In genomic region chr6:43724354-43724753, GRCh38 we compare ENCODE assay signal across 10 cellular contexts. TPM values are rescaled to one million over a fixed set of nuclear protein-coding genes. Genes with fewer than 3 reads are reported as not detected.
DNase-seq lines count a peak whose midpoint lies in the region; ATAC-seq and TF ChIP-seq lines count a peak whose summit lies in the region.
"Had no signal": no experiment of that assay in that cellular context is flagged by ENCODE, and none has a peak within 500 bp of the region (broad histone marks: within the 10 kb centered on the region; RNA-seq: fewer than 3 reads in every experiment).

No MANE protein-coding gene starts in this region.

- H3K27me3 Mint-ChIP-seq in CD4-positive, CD25-positive, alpha-beta regulatory T cell, result peaks cover 8% of the 10 kb centered on the region
- no peaks in the 10 kb centered on the region for H3K27me3 Mint-ChIP-seq in activated T-helper 17 cell treated with anti-CD3 and anti-CD28 coated beads, Interleukin-2, amount 50 U/mL, for 72 hours

- no peaks in the 10 kb centered on the region for H3K27me3 ChIP-seq in CD4-positive, CD25-positive, alpha-beta regulatory T cell (ENCODE audit: control insufficient read depth, insufficient read depth, low read length)
- no peaks in the 10 kb centered on the region for H3K27me3 ChIP-seq in mucosa of stomach (ENCODE audit: control insufficient read depth, insufficient read depth, low read length)

- no peak for TF ChIP-seq CTCF in HEK293 (tag by site-specific recombination; IDR thresholded peaks at IDR 0.05)

- CTCF ChIA-PET in HEK293 (lab: Yijun Ruan, JAX), result interaction anchor here (0.6 to 6.1 kb wide), 50 partner anchors 10 to 433 kb away, joined by 3 to 67 read pairs (median 4); partner anchors contain the start of genes MRPS18A and VEGFA

- peak in 1 of 3 donors; percentile 14 for DNase-seq in CD4-positive, CD25-positive, alpha-beta regulatory T cell
- DNase-seq in dedifferentiated amniotic fluid mesenchymal stem cell (ENCODE audit: extremely low spot score) (no peak), DMS153 (lab: John Stamatoyannopoulos, UW) (no peak), NCI-H510A (lab: John Stamatoyannopoulos, UW) (no peak), KBM-7 (no peak)
- DNase-seq: occipital lobe had no signal

- peaks cover 0 to 3% (median 0%) of the 10 kb centered on the region in 7 donors for H3K9me3 Mint-ChIP-seq in CD4-positive, CD25-positive, alpha-beta regulatory T cell
- no peaks in the 10 kb centered on the region for H3K9me3 Mint-ChIP-seq in activated T-helper 17 cell treated with anti-CD3 and anti-CD28 coated beads, Interleukin-2, amount 50 U/mL, for 72 hours
- H3K9me3 Mint-ChIP-seq: H9 had no signal

- in situ Hi-C loops in KBM-7 (cut with MboI; ENCODE audit: low pct_unique_long_range_greater_than_20kb, low sequenced_read_pairs), result no loop called here

- peak overlapping the region in 1 of 4 donors; percentile 65 for H3K4me3 Mint-ChIP-seq in CD4-positive, CD25-positive, alpha-beta regulatory T cell
- peak overlapping the region; percentile 74 for H3K4me3 Mint-ChIP-seq in activated T-helper 17 cell treated with anti-CD3 and anti-CD28 coated beads, Interleukin-2, amount 50 U/mL, for 72 hours
- H3K4me3 Mint-ChIP-seq: H9 had no signal

- H3K9me3 ChIP-seq in CD4-positive, CD25-positive, alpha-beta regulatory T cell (ENCODE audit: control insufficient read depth in 2 of 2, low read length in 2 of 2), result no peaks in the 10 kb centered on the region
- H3K9me3 ChIP-seq in HEK293 (ENCODE audit: control insufficient read depth, insufficient read depth, low read depth, low read length), result no peaks in the 10 kb centered on the region
- no peaks in the 10 kb centered on the region for H3K9me3 ChIP-seq in mucosa of stomach (ENCODE audit: control insufficient read depth, low read length)

- no peaks in the 10 kb centered on the region for H3K36me3 ChIP-seq in CD4-positive, CD25-positive, alpha-beta regulatory T cell (ENCODE audit: control insufficient read depth, insufficient read depth, low read length)
- H3K36me3 ChIP-seq in HEK293 (ENCODE audit: control insufficient read depth in 2 of 2, insufficient read depth in 1 of 2, low read length in 2 of 2), result no peaks in the 10 kb centered on the region
- no peaks in the 10 kb centered on the region for H3K36me3 ChIP-seq in mucosa of stomach (ENCODE audit: control insufficient read depth, insufficient read depth, low read length)

- H3K27ac ChIP-seq in CD4-positive, CD25-positive, alpha-beta regulatory T cell (ENCODE audit: insufficient read depth, low read length, poor library complexity, severe bottlenecking), result no peak overlapping the region
- H3K27ac ChIP-seq in HEK293 (ENCODE audit: extremely low read depth, low read depth, low read length), result peak overlapping the region; percentile 47; the same call in 1 of the 2 replicates

- no peak for ATAC-seq in CD4-positive, CD25-positive, alpha-beta regulatory T cell (ENCODE audit: low read depth in 2 of 2)
- ATAC-seq in activated T-helper 17 cell treated with anti-CD3 and anti-CD28 coated beads, Interleukin-2, amount 50 U/mL, for 72 hours (replicated peaks), result no peak

- peaks cover 17% of the 10 kb centered on the region for H3K4me1 ChIP-seq in CD4-positive, CD25-positive, alpha-beta regulatory T cell (ENCODE audit: control insufficient read depth, insufficient read depth, low read length, poor library complexity, severe bottlenecking)
- H3K4me1 ChIP-seq in HEK293 (ENCODE audit: control insufficient read depth, insufficient read depth, low read length) (peaks cover 10% of the 10 kb centered on the region), mucosa of stomach (ENCODE audit: control insufficient read depth, insufficient read depth, low read length) (peaks cover 27% of the 10 kb centered on the region)

- no peaks in the 10 kb centered on the region for H3K36me3 Mint-ChIP-seq in CD4-positive, CD25-positive, alpha-beta regulatory T cell
- H3K36me3 Mint-ChIP-seq in activated T-helper 17 cell treated with anti-CD3 and anti-CD28 coated beads, Interleukin-2, amount 50 U/mL, for 72 hours (ENCODE audit: low read depth), result no peaks in the 10 kb centered on the region

- H3K27ac Mint-ChIP-seq in CD4-positive, CD25-positive, alpha-beta regulatory T cell, result peak overlapping the region in 2 of 3 donors; percentile 60 to 88
- H3K27ac Mint-ChIP-seq in activated T-helper 17 cell treated with anti-CD3 and anti-CD28 coated beads, Interleukin-2, amount 50 U/mL, for 72 hours, result peak overlapping the region; percentile 86
- H3K27ac Mint-ChIP-seq: H9 had no signal

- POLR2A ChIA-PET in HEK293 (lab: Yijun Ruan, JAX), result interaction anchor here (0.5 to 2.0 kb wide), 13 partner anchors 10 to 350 kb away, joined by 3 to 40 read pairs (median 5); partner anchors contain the start of genes GTPBP2, MRPS18A and VEGFA

- no peak overlapping the region for H3K4me3 ChIP-seq in CD4-positive, CD25-positive, alpha-beta regulatory T cell (ENCODE audit: low read depth, low read length)
- H3K4me3 ChIP-seq in HEK293 (ENCODE audit: low read depth, low read length) (no peak overlapping the region), mucosa of stomach (ENCODE audit: low read length) (no peak overlapping the region)

- H3K4me1 Mint-ChIP-seq in CD4-positive, CD25-positive, alpha-beta regulatory T cell, result peaks cover 0 to 28% (median 10%) of the 10 kb centered on the region in 4 donors
- H3K4me1 Mint-ChIP-seq in activated T-helper 17 cell treated with anti-CD3 and anti-CD28 coated beads, Interleukin-2, amount 50 U/mL, for 72 hours, result peaks cover 23% of the 10 kb centered on the region

- peak overlapping the region; percentile 20 for H3K9ac ChIP-seq in mucosa of stomach (ENCODE audit: low read length)

TF ChIP-seq in HEK293, 187 proteins besides CTCF, POLR2A, EP300 and RAD21:
- TF ChIP-seq ZNF768 (tag by site-specific recombination; IDR thresholded peaks at IDR 0.05) (no peak), ZNF239 (tag by site-specific recombination; IDR thresholded peaks at IDR 0.05) (0 out of 2 replicates have a peak, but pooled peaks have one; percentile 49)
TF ChIP-seq in HEK293: peak in this region for 1.

RNA-seq across cellular contexts. Expression of gene MRPS18A, which starts 36.8 kb away (rescaled TPM):
- 24.3 TPM for total RNA-seq in CD4-positive, CD25-positive, alpha-beta regulatory T cell
- 10 to 100 TPM; 65.0 to 73.8 (median 70.4) TPM for polyA plus RNA-seq in CD4-positive, CD25-positive, alpha-beta regulatory T cell
- total RNA-seq in activated T-helper 17 cell treated with anti-CD3 and anti-CD28 coated beads, Interleukin-2, amount 50 U/mL, for 72 hours, result 10 to 100 TPM; 31.2 to 46.7 TPM

RNA-seq across cellular contexts. Expression of gene VEGFA, which starts 45.7 kb away (rescaled TPM):
- 0.22 TPM for total RNA-seq in CD4-positive, CD25-positive, alpha-beta regulatory T cell
- polyA plus RNA-seq in CD4-positive, CD25-positive, alpha-beta regulatory T cell, result under 1 TPM in 2 of 4 donors, not detected in 2; 0.01 to 0.13 TPM
- total RNA-seq in activated T-helper 17 cell treated with anti-CD3 and anti-CD28 coated beads, Interleukin-2, amount 50 U/mL, for 72 hours, result 100 to 1,000 TPM in 1 of 2 donors, 10 to 100 TPM in 1; 48.7 to 142 TPM

Comparison
In these comparisons a context has a peak if more than half of its experiments do, and no peak if none do; other contexts are left out.
1. RNA of gene VEGFA, which starts 45.7 kb away (total RNA-seq): 48.7 to 142 TPM in activated T-helper 17 cell treated with anti-CD3 and anti-CD28 coated beads, Interleukin-2, amount 50 U/mL, for 72 hours; 0.22 TPM in CD4-positive, CD25-positive, alpha-beta regulatory T cell (single experiment); every median in the first group is over 10 times any median in the second.